1 cellular context compared by ENCODE assay signal in genomic region chr11:63537293-63538101, GRCh38.
TF ChIP-seq lines count a peak whose summit lies in the region.

No MANE protein-coding gene starts in this region.

TF ChIP-seq in H1, 55 proteins besides CTCF, POLR2A, EP300 and RAD21:
- no peak for TF ChIP-seq USF2 (IDR thresholded peaks at IDR 0.05; ENCODE audit: low read length)
- TF ChIP-seq CHD7 (IDR thresholded peaks at IDR 0.05; ENCODE audit: insufficient replicate concordance, low read length): no peak
- TF ChIP-seq POLR2AphosphoS5 (IDR thresholded peaks at IDR 0.05; ENCODE audit: low read depth, low read length): no peak
- TF ChIP-seq PHF8 (conservative IDR thresholded peaks at IDR 0.05; ENCODE audit: low read depth, low read length): no peak
- no peak for TF ChIP-seq SIX5 (IDR thresholded peaks at IDR 0.05; ENCODE audit: low read depth, low read length)
- no peak for TF ChIP-seq FOSL1 (IDR thresholded peaks at IDR 0.05; ENCODE audit: insufficient read depth, low read depth, low read length)
- no peak for TF ChIP-seq KDM4A (IDR thresholded peaks at IDR 0.05; ENCODE audit: low read depth, low read length, severe bottlenecking)
- TF ChIP-seq RFX5 (IDR thresholded peaks at IDR 0.05; ENCODE audit: borderline replicate concordance, low read depth, low read length): no peak
- TF ChIP-seq MAFK (IDR thresholded peaks at IDR 0.05; ENCODE audit: low read depth, low read length): no peak
- TF ChIP-seq BACH1 (IDR thresholded peaks at IDR 0.05; ENCODE audit: low read length): no peak
- no peak for TF ChIP-seq ASH2L (IDR thresholded peaks at IDR 0.05; ENCODE audit: low read length)
- TF ChIP-seq TAF1 (IDR thresholded peaks at IDR 0.05; ENCODE audit: low read depth, low read length): no peak
- no peak for TF ChIP-seq CHD1 (IDR thresholded peaks at IDR 0.05; ENCODE audit: low read depth, low read length)
- TF ChIP-seq EZH2 (IDR thresholded peaks at IDR 0.05; ENCODE audit: low read depth, low read length, severe bottlenecking): no peak
- no peak for TF ChIP-seq SP2 (IDR thresholded peaks at IDR 0.05; ENCODE audit: low read length)
- TF ChIP-seq SP4 (IDR thresholded peaks at IDR 0.05; ENCODE audit: low read length): no peak
- TF ChIP-seq TEAD4 (IDR thresholded peaks at IDR 0.05; ENCODE audit: low read depth, low read length): no peak
- TF ChIP-seq MAX (IDR thresholded peaks at IDR 0.05): no peak
TF ChIP-seq in H1: peak in this region for 0.
